10 cellular contexts compared by ENCODE assay signal in genomic region chr9:132582276-132582785, GRCh38. TPM values are rescaled to one million over a fixed set of nuclear protein-coding genes. Genes with fewer than 3 reads are reported as not detected.
DNase-seq lines count a peak whose midpoint lies in the region; ATAC-seq and TF ChIP-seq lines count a peak whose summit lies in the region.
"Had no signal": no experiment of that assay in that cellular context is flagged by ENCODE, and none has a peak within 500 bp of the region (broad histone marks: within the 10 kb centered on the region; RNA-seq: fewer than 3 reads in every experiment).

Gene BARHL1, plus strand, starts transcription at chr9:132582606. Its CDS starts 192 bp downstream, at chr9:132582798.

- H3K27ac Mint-ChIP-seq in WTC11: no peak within 1 kb of the TSS

- no peak for ATAC-seq in WTC11
- ATAC-seq in GM21717 (IDR thresholded peaks at IDR 0.05; ENCODE audit: unreplicated experiment): no peak

- CTCF ChIA-PET in WTC11 (lab: Charles Lee): interaction anchor here (0.5 to 1.1 kb wide), 3 partner anchors 14 to 172 kb away, joined by 3 read pairs; partner anchors contain the start of gene CFAP77

- H3K4me3 Mint-ChIP-seq in WTC11: peak within 1 kb of the TSS; percentile 69

- H3K9me3 Mint-ChIP-seq in WTC11: no peaks in the 10 kb centered on the region

- H3K4me3 ChIP-seq in fibroblast of pulmonary artery (replicated peaks; ENCODE audit: low read depth, low read length) (peak within 1 kb of the TSS; percentile 37), skeletal muscle satellite cell (ENCODE audit: low read length) (peak within 1 kb of the TSS; percentile 49)

- TF ChIP-seq CTCF in WTC11 (IDR thresholded peaks at IDR 0.05) (no peak), fibroblast of pulmonary artery (IDR thresholded peaks at IDR 0.05; ENCODE audit: low read length, missing control alignments) (no peak)

- H3K9ac ChIP-seq in skeletal muscle satellite cell (ENCODE audit: low read depth, low read length): no peak within 1 kb of the TSS

- H3K27me3 Mint-ChIP-seq in WTC11 (ENCODE audit: low read depth): peaks cover 99% of the 10 kb centered on the region

- peak; percentile 9 for DNase-seq in NCI-H146 treated with DMSO at 0.1 percent for 48 hours (lab: John Stamatoyannopoulos, UW; ENCODE audit: unreplicated experiment)
- no peak for DNase-seq in NCI-H146 (lab: John Stamatoyannopoulos, UW)
- no peak for DNase-seq in WTC11 (ENCODE audit: low spot score)
- no peak for DNase-seq in fibroblast of pulmonary artery (ENCODE audit: low read depth)
- DNase-seq in NCI-H1694 (lab: John Stamatoyannopoulos, UW): no peak
- no peak for DNase-seq in iPS-NIHi7 (ENCODE audit: extremely low spot score)
- DNase-seq: NCI-H524 treated with DMSO at 0.1 percent for 48 hours had no signal

- H3K27me3 ChIP-seq in skeletal muscle satellite cell (ENCODE audit: control insufficient read depth, insufficient read depth, low read length): peaks cover 96% of the 10 kb centered on the region

- no peaks in the 10 kb centered on the region for H3K36me3 ChIP-seq in skeletal muscle satellite cell (ENCODE audit: insufficient read depth, low read length)

- no peaks in the 10 kb centered on the region for H3K9me3 ChIP-seq in skeletal muscle satellite cell (replicated peaks; ENCODE audit: low read length)

- peaks cover 46% of the 10 kb centered on the region for H3K4me1 Mint-ChIP-seq in WTC11

- peaks cover 6% of the 10 kb centered on the region for H3K4me1 ChIP-seq in skeletal muscle satellite cell (ENCODE audit: control insufficient read depth, insufficient read depth, low read length)

- H3K36me3 Mint-ChIP-seq in WTC11: no peaks in the 10 kb centered on the region

- POLR2A ChIA-PET in WTC11 (lab: Charles Lee): no interaction called here

- H3K4me2 ChIP-seq in skeletal muscle satellite cell (ENCODE audit: low read length): peak within 1 kb of the TSS; percentile 78

TF ChIP-seq in WTC11, 78 proteins besides CTCF, POLR2A, EP300 and RAD21:
- TF ChIP-seq, protein P1, sequence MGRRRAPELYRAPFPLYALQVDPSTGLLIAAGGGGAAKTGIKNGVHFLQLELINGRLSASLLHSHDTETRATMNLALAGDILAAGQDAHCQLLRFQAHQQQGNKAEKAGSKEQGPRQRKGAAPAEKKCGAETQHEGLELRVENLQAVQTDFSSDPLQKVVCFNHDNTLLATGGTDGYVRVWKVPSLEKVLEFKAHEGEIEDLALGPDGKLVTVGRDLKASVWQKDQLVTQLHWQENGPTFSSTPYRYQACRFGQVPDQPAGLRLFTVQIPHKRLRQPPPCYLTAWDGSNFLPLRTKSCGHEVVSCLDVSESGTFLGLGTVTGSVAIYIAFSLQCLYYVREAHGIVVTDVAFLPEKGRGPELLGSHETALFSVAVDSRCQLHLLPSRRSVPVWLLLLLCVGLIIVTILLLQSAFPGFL (CRISPR knock-in tag; IDR thresholded peaks at IDR 0.05; ENCODE audit: borderline replicate concordance): no peak
- peak; percentile 82; the same call in 1 of the 2 replicates for TF ChIP-seq ZNF416 (CRISPR knock-in tag; IDR thresholded peaks at IDR 0.05)

RNA-seq across cellular contexts. Expression of gene BARHL1, which starts in this region (rescaled TPM):
- 0.15 to 0.16 TPM in 2 of 3 replicates, not detected in the other for total RNA-seq in WTC11 (2021)
- not detected in 2 replicates for total RNA-seq in skeletal muscle satellite cell (2012; rRNA removed)
- total RNA-seq: glomerular endothelial cell had no signal
